Comparison of ENCODE assay signal across 20 cellular contexts in genomic region chr11:110119317-110119716, GRCh38. TPM values are rescaled to one million over a fixed set of nuclear protein-coding genes. Genes with fewer than 3 reads are reported as not detected.
A peak's percentile ranks its signal among the peaks of the same experiment; 100 is the strongest.
DNase-seq lines count a peak whose midpoint lies in the region; ATAC-seq, FAIRE-seq and TF ChIP-seq lines count a peak whose summit lies in the region.
"Had no signal": no experiment of that assay in that cellular context is flagged by ENCODE, and none has a peak within 500 bp of the region (broad histone marks: within the 10 kb centered on the region; RNA-seq: fewer than 3 reads in every experiment).

No MANE protein-coding gene starts in this region.

- H3K4me3 ChIP-seq in GM23338 (no peak overlapping the region), bronchial epithelial cell (ENCODE audit: low read depth, low read length) (no peak overlapping the region), breast epithelium (no peak overlapping the region)
- H3K4me3 ChIP-seq: BLaER1, HAP-1 had no signal

- H3K36me3 ChIP-seq in GM23338 (ENCODE audit: insufficient read depth) (no peaks in the 10 kb centered on the region), bronchial epithelial cell (ENCODE audit: control insufficient read depth, insufficient read depth, low read length) (no peaks in the 10 kb centered on the region), breast epithelium (no peaks in the 10 kb centered on the region)
- H3K36me3 ChIP-seq: HAP-1 had no signal

- H3K27me3 ChIP-seq in GM23338 (ENCODE audit: insufficient read depth) (no peaks in the 10 kb centered on the region), bronchial epithelial cell (ENCODE audit: control insufficient read depth, insufficient read depth, low read length) (no peaks in the 10 kb centered on the region), breast epithelium (no peaks in the 10 kb centered on the region)
- H3K27me3 ChIP-seq: BLaER1 had no signal

- no peak overlapping the region for H3K4me3 Mint-ChIP-seq in GM23338
- H3K4me3 Mint-ChIP-seq in progenitor cell of endocrine pancreas (ENCODE audit: low read depth): no peak overlapping the region
- H3K4me3 Mint-ChIP-seq: B cell; CD4-positive, CD25-positive, alpha-beta regulatory T cell; CD8-positive, alpha-beta T cell; HFFc6 had no signal

- no peaks in the 10 kb centered on the region for H3K9me3 Mint-ChIP-seq in GM23338
- H3K9me3 Mint-ChIP-seq in progenitor cell of endocrine pancreas (ENCODE audit: low read depth): no peaks in the 10 kb centered on the region
- H3K9me3 Mint-ChIP-seq: CD4-positive, CD25-positive, alpha-beta regulatory T cell; CD8-positive, alpha-beta T cell; HFFc6 had no signal

- no peaks in the 10 kb centered on the region for H3F3A ChIP-seq in GM23338 (replicated peaks; ENCODE audit: low read depth)

- DNase-seq in GM23338 (ENCODE audit: low spot score): no peak
- DNase-seq in bronchial epithelial cell (ENCODE audit: low read depth): no peak
- no peak for DNase-seq in progenitor cell of endocrine pancreas (ENCODE audit: low spot score, unreplicated experiment)
- DNase-seq in breast epithelium (ENCODE audit: low spot score in 2 of 2): no peak
- no peak for DNase-seq in ACHN
- DNase-seq: Caco-2; CD4-positive, CD25-positive, alpha-beta regulatory T cell; CD8-positive, alpha-beta T cell; DMS153; DND-41; GOT3; HFFc6 had no signal

- TF ChIP-seq CTCF in GM23338 (conservative IDR thresholded peaks at IDR 0.05; ENCODE audit: low read depth in 2 of 2) (no peak), bronchial epithelial cell (IDR thresholded peaks at IDR 0.05; ENCODE audit: insufficient read depth, low read length, severe bottlenecking) (no peak), progenitor cell of endocrine pancreas (IDR thresholded peaks at IDR 0.05; ENCODE audit: unreplicated experiment) (no peak), breast epithelium (IDR thresholded peaks at IDR 0.05) (no peak)

- H3K9me2 ChIP-seq in GM23338 (ENCODE audit: insufficient read depth): no peaks in the 10 kb centered on the region

- in situ Hi-C loops in ACHN (cut with HindIII; ENCODE audit: low pct_ligation_motif_present, low pct_unique_long_range_greater_than_20kb, low sequenced_read_pairs): no loop called here

- peak overlapping the region; percentile 43; the same call in 1 of the 2 replicates for H3K27ac Mint-ChIP-seq in GM23338
- H3K27ac Mint-ChIP-seq in progenitor cell of endocrine pancreas: peak overlapping the region; percentile 60
- H3K27ac Mint-ChIP-seq: B cell; CD4-positive, CD25-positive, alpha-beta regulatory T cell; CD8-positive, alpha-beta T cell; HFFc6 had no signal

- peaks cover 26% of the 10 kb centered on the region for H3K4me1 Mint-ChIP-seq in GM23338
- peaks cover 4% of the 10 kb centered on the region for H3K4me1 Mint-ChIP-seq in progenitor cell of endocrine pancreas (ENCODE audit: low read depth)
- H3K4me1 Mint-ChIP-seq: B cell; CD4-positive, CD25-positive, alpha-beta regulatory T cell had no signal

- no peaks in the 10 kb centered on the region for H3K36me3 Mint-ChIP-seq in GM23338 (ENCODE audit: low read depth)
- H3K36me3 Mint-ChIP-seq in progenitor cell of endocrine pancreas (ENCODE audit: insufficient read depth): peaks cover 2% of the 10 kb centered on the region
- H3K36me3 Mint-ChIP-seq: CD4-positive, CD25-positive, alpha-beta regulatory T cell; CD8-positive, alpha-beta T cell had no signal

- H3K4me1 ChIP-seq in GM23338 (ENCODE audit: insufficient read depth) (peaks cover 4% of the 10 kb centered on the region; the same call in 1 of the 2 replicates), breast epithelium (peaks cover 0 to 6% of the 10 kb centered on the region in 2 donors)
- H3K4me1 ChIP-seq: BLaER1, Caco-2 had no signal

- no peak for TF ChIP-seq POLR2A in breast epithelium (IDR thresholded peaks at IDR 0.05)

- intact Hi-C loops in breast epithelium (cut with DNase I; ENCODE audit: low total_unique reads): no loop called here

- H3K79me2 ChIP-seq in GM23338 (replicated peaks; ENCODE audit: insufficient read depth): no peaks in the 10 kb centered on the region; the same call in 1 of the 2 replicates

- no peaks in the 10 kb centered on the region for H3K27me3 Mint-ChIP-seq in GM23338 (ENCODE audit: insufficient read depth, low read depth, poor library complexity)
- no peaks in the 10 kb centered on the region for H3K27me3 Mint-ChIP-seq in progenitor cell of endocrine pancreas
- H3K27me3 Mint-ChIP-seq: B cell; CD4-positive, CD25-positive, alpha-beta regulatory T cell had no signal

- H2AFZ ChIP-seq in GM23338: no peak overlapping the region

- H3K27ac ChIP-seq in GM23338 (ENCODE audit: low read depth) (no peak overlapping the region), breast epithelium (no peak overlapping the region)
- H3K27ac ChIP-seq: BLaER1, C4-2B had no signal

- FAIRE-seq in bronchial epithelial cell (lab: Jason Lieb, UNC): peak; percentile 43
- FAIRE-seq: G401.6, GM19239, H54 had no signal

- H4K20me1 ChIP-seq in GM23338 (replicated peaks; ENCODE audit: insufficient read depth): no peaks in the 10 kb centered on the region

- no peak for ATAC-seq in GM23338
- no peak for ATAC-seq in GM18519 (IDR thresholded peaks at IDR 0.05; ENCODE audit: low FRiP score, unreplicated experiment)
- ATAC-seq: CD8-positive, alpha-beta T cell had no signal

- no peak overlapping the region for H3K4me2 ChIP-seq in GM23338
- H3K4me2 ChIP-seq: BLaER1 had no signal

- no peaks in the 10 kb centered on the region for H3K9me3 ChIP-seq in breast epithelium
- H3K9me3 ChIP-seq: BLaER1, Caco-2, HAP-1 had no signal

TF ChIP-seq in GM23338, 12 proteins besides CTCF, POLR2A, EP300 and RAD21 (continues in another document):
- TF ChIP-seq ZNF462 (CRISPR knock-in tag; IDR thresholded peaks at IDR 0.05): no peak
- no peak for TF ChIP-seq POLR2AphosphoS5 (IDR thresholded peaks at IDR 0.05; ENCODE audit: low read depth)
- TF ChIP-seq STAT1 (IDR thresholded peaks at IDR 0.05; ENCODE audit: unreplicated experiment): no peak
- TF ChIP-seq CREB1 (CRISPR knock-in tag; IDR thresholded peaks at IDR 0.05; ENCODE audit: low read depth): no peak

RNA-seq across cellular contexts. Expression of gene ZC3H12C, which starts 26.1 kb away (rescaled TPM):
- 2.4 and 2.6 TPM in 2 replicates for total RNA-seq in GM23338 (2014; rRNA removed; shearing (Covaris generic))
- polyA plus RNA-seq in GM23338 (2016; fragmentation: Nextera tagmentation; extraction: Ambion mirVana): 0.38 and 0.55 TPM in 2 replicates
- total RNA-seq in bronchial epithelial cell (3.3 and 5.3 TPM in 2 replicates), progenitor cell of endocrine pancreas (9.6 and 10.5 TPM in 2 replicates), breast epithelium (10 to 100 TPM; 10.2 to 19.8 (median 13.2) TPM)
- total RNA-seq: CD8-positive, alpha-beta T cell had no signal
